18 cellular contexts compared by ENCODE assay signal in genomic region chr2:28676153-28676835, GRCh38.
DNase-seq lines count a peak whose midpoint lies in the region; ATAC-seq and TF ChIP-seq lines count a peak whose summit lies in the region.
"Had no signal": no experiment of that assay in that cellular context is flagged by ENCODE, and none has a peak within 500 bp of the region (broad histone marks: within the 10 kb centered on the region; RNA-seq: fewer than 3 reads in every experiment).

No MANE protein-coding gene starts in this region.

- H3K27ac Mint-ChIP-seq in brain = peak overlapping the region in 3 of 5 experiments; percentile 27 to 82 (median 65)
- H3K27ac Mint-ChIP-seq in mesothelial cell of epicardium = peak overlapping the region; percentile 43

- no peaks in the 10 kb centered on the region for H3K27me3 ChIP-seq in SK-N-SH (ENCODE audit: insufficient read depth)
- no peaks in the 10 kb centered on the region for H3K27me3 ChIP-seq in ascending aorta

- POLR2A ChIA-PET in SK-N-SH (lab: Yijun Ruan, JAX) = no interaction called here

- no peaks in the 10 kb centered on the region for H3K79me2 ChIP-seq in SK-N-SH (ENCODE audit: insufficient read depth)

- no peak overlapping the region for H2AFZ ChIP-seq in SK-N-SH (ENCODE audit: low read depth)

- peaks cover 16% of the 10 kb centered on the region for H3K27me3 Mint-ChIP-seq in brain
- no peaks in the 10 kb centered on the region for H3K27me3 Mint-ChIP-seq in mesothelial cell of epicardium (ENCODE audit: low read depth)

- peaks cover 3 to 5% of the 10 kb centered on the region in 2 experiments; a peak in 2 of 4 replicates for H3K4me1 ChIP-seq in SK-N-SH (ENCODE audit: control insufficient read depth in 1 of 2, insufficient read depth in 2 of 2, low read depth in 1 of 2, low read length in 1 of 2)
- H3K4me1 ChIP-seq in ascending aorta = peaks cover 0 to 13% of the 10 kb centered on the region in 2 donors
- H3K4me1 ChIP-seq: A549 had no signal

- no peak overlapping the region for H3K4me2 ChIP-seq in SK-N-SH
- H3K4me2 ChIP-seq: A549, KMS-11 had no signal

- DNase-seq in SK-N-SH (no peak), mesothelial cell of epicardium (ENCODE audit: low spot score in 2 of 2, unreplicated experiment in 2 of 2) (no peak), glomerular visceral epithelial cell (ENCODE audit: extremely low spot score) (no peak), ascending aorta (ENCODE audit: low spot score in 2 of 2) (no peak)
- no peak for DNase-seq in effector CD8-positive, alpha-beta T cell (lab: John Stamatoyannopoulos, UW)
- DNase-seq: C1 segment of cervical spinal cord, NCI-H1092, NCI-H146, NCI-H2081 treated with DMSO at 0.1 percent for 48 hours, NCI-H226, NCI-H524 treated with DMSO at 0.1 percent for 48 hours, SHP77 treated with DMSO at 0.1 percent for 48 hours had no signal

- CTCF ChIA-PET in SK-N-SH (lab: Yijun Ruan, JAX) = interaction anchor here (1.3 to 1.7 kb wide), 2 partner anchors 9 to 18 kb away, joined by 3 to 5 read pairs; no protein-coding TSS in a partner anchor

- 84% methylated on average over 5 of the region's 5 CpGs for WGBS in SK-N-SH (ENCODE audit: low lambda C conversion rate)

- H3K36me3 Mint-ChIP-seq in brain (peaks cover 3% of the 10 kb centered on the region), mesothelial cell of epicardium (peaks cover 8% of the 10 kb centered on the region)

- intact Hi-C loops in ascending aorta (cut with DNase I) = no loop called here

- no peaks in the 10 kb centered on the region for H4K20me1 ChIP-seq in SK-N-SH (ENCODE audit: insufficient read depth)

- ATAC-seq in SK-N-SH treated with all-trans-retinoic acid at 6 μM for 48 hours = peak; percentile 32; the same call in 1 of the 3 replicates
- ATAC-seq in HG02884 (IDR thresholded peaks at IDR 0.05; ENCODE audit: unreplicated experiment) = no peak
- ATAC-seq: A549, HCT116 had no signal

- TF ChIP-seq EP300 in SK-N-SH (IDR thresholded peaks at IDR 0.05; ENCODE audit: borderline replicate concordance in 1 of 2, low read depth in 1 of 2, low read length in 1 of 2) = no peak

- no peaks in the 10 kb centered on the region for H3K9me2 ChIP-seq in SK-N-SH

- H3K4me1 Mint-ChIP-seq in brain = peaks cover 31% of the 10 kb centered on the region
- H3K4me1 Mint-ChIP-seq in mesothelial cell of epicardium = peaks cover 17% of the 10 kb centered on the region

- H3K4me3 ChIP-seq in SK-N-SH (ENCODE audit: low read depth in 2 of 2, low read length in 1 of 2) (no peak overlapping the region), ascending aorta (no peak overlapping the region)
- H3K4me3 ChIP-seq: A549 had no signal

- H3K9me3 Mint-ChIP-seq in brain = peaks cover 11 to 21% (median 16%) of the 10 kb centered on the region in 5 experiments
- peaks cover 15% of the 10 kb centered on the region for H3K9me3 Mint-ChIP-seq in mesothelial cell of epicardium

- H3K9ac ChIP-seq in SK-N-SH = no peak overlapping the region
- H3K9ac ChIP-seq: KMS-11 had no signal

- no peak overlapping the region for H3K4me3 Mint-ChIP-seq in brain
- H3K4me3 Mint-ChIP-seq in mesothelial cell of epicardium = no peak overlapping the region

- TF ChIP-seq CTCF in SK-N-SH (IDR thresholded peaks at IDR 0.05) = no peak
- no peak for TF ChIP-seq CTCF in brain (conservative IDR thresholded peaks at IDR 0.05)
- no peak for TF ChIP-seq CTCF in mesothelial cell of epicardium (IDR thresholded peaks at IDR 0.05; ENCODE audit: unreplicated experiment)
- no peak for TF ChIP-seq CTCF in ascending aorta (IDR thresholded peaks at IDR 0.05)

- H3K27ac ChIP-seq in SK-N-SH (ENCODE audit: low read depth in 2 of 2, low read length in 1 of 2) = no peak overlapping the region
- H3K27ac ChIP-seq in ascending aorta = peak overlapping the region in 1 of 2 donors; percentile 61
- H3K27ac ChIP-seq: A549, KMS-11 had no signal

- TF ChIP-seq RAD21 in SK-N-SH (IDR thresholded peaks at IDR 0.05; ENCODE audit: low read length) = no peak

- peaks cover 4% of the 10 kb centered on the region for H3F3A ChIP-seq in SK-N-SH (replicated peaks; ENCODE audit: insufficient read depth)

- no peaks in the 10 kb centered on the region for H3K36me3 ChIP-seq in SK-N-SH (replicated peaks in 1 of 2; ENCODE audit: control insufficient read depth in 1 of 2, insufficient read depth in 2 of 2, low read length in 1 of 2)
- no peaks in the 10 kb centered on the region for H3K36me3 ChIP-seq in ascending aorta

- no peaks in the 10 kb centered on the region for H3K9me3 ChIP-seq in SK-N-SH
- H3K9me3 ChIP-seq in ascending aorta = no peaks in the 10 kb centered on the region

TF ChIP-seq in SK-N-SH treated with all-trans-retinoic acid at 6 μM for 48 hours, 23 proteins besides CTCF, POLR2A, EP300 and RAD21 (continues in another document):
- TF ChIP-seq TSHZ2 (CRISPR knock-in tag; IDR thresholded peaks at IDR 0.05) (no peak), PATZ1 (CRISPR knock-in tag; IDR thresholded peaks at IDR 0.05; ENCODE audit: borderline replicate concordance) (no peak)

TF ChIP-seq in SK-N-SH, 30 proteins besides CTCF, POLR2A, EP300 and RAD21:
- TF ChIP-seq REST (IDR thresholded peaks at IDR 0.05; ENCODE audit: low read depth, low read length) = no peak
- no peak for TF ChIP-seq TEAD4 (IDR thresholded peaks at IDR 0.05; ENCODE audit: borderline replicate concordance, insufficient read depth)
- TF ChIP-seq IRF3 (IDR thresholded peaks at IDR 0.05; ENCODE audit: low read depth, low read length) = no peak
- TF ChIP-seq FOXM1 (IDR thresholded peaks at IDR 0.05; ENCODE audit: low read depth) = no peak
- TF ChIP-seq PBX3 (IDR thresholded peaks at IDR 0.05) = no peak
